In genomic region chr1:71081697-71082080, GRCh38 we compare ENCODE assay signal across 8 cellular contexts. TPM values are rescaled to one million over a fixed set of nuclear protein-coding genes. Genes with fewer than 3 reads are reported as not detected.
A peak's percentile ranks its signal among the peaks of the same experiment; 100 is the strongest.
DNase-seq lines count a peak whose midpoint lies in the region; ATAC-seq lines count a peak whose summit lies in the region.

No MANE protein-coding gene starts in this region.

- intact Hi-C loops in Right ventricle myocardium superior (cut with DNase I) (no loop called here), left cardiac atrium (cut with DNase I) (no loop called here)

- H3K36me3 Mint-ChIP-seq in activated naive CD4-positive, alpha-beta T cell treated with anti-CD3 and anti-CD28 coated beads, Interleukin-2, amount 50 U/mL, for 72 hours = peaks cover 12 to 26% of the 10 kb centered on the region in 2 donors
- peaks cover 0 to 10% (median 6%) of the 10 kb centered on the region in 3 donors for H3K36me3 Mint-ChIP-seq in immature natural killer cell
- peaks cover 26% of the 10 kb centered on the region for H3K36me3 Mint-ChIP-seq in stimulated activated naive CD8-positive, alpha-beta T cell treated with anti-CD3 and anti-CD28 coated beads, Interleukin-15, Interleukin-2, amounts not matched to agents 100 ng/mL and 50 ng/mL, for 24 hours (ENCODE audit: low read depth)

- DNase-seq in Right ventricle myocardium superior = peak; percentile 52
- no peak for DNase-seq in left cardiac atrium
- peak in 1 of 2 donors; percentile 4 for DNase-seq in activated naive CD4-positive, alpha-beta T cell treated with anti-CD3 and anti-CD28 coated beads, Interleukin-2, amount 50 U/mL, for 72 hours (ENCODE audit: low spot score in 2 of 2)
- DNase-seq in immature natural killer cell = no peak
- no peak for DNase-seq in NCI-H2171 treated with DMSO at 0.1 percent for 48 hours (lab: John Stamatoyannopoulos, UW)
- DNase-seq in RPMI8226 = no peak

- H3K27me3 Mint-ChIP-seq in immature natural killer cell (ENCODE audit: low read depth in 3 of 3) = peaks cover 5 to 14% (median 5%) of the 10 kb centered on the region in 3 donors
- peaks cover 10% of the 10 kb centered on the region for H3K27me3 Mint-ChIP-seq in stimulated activated naive CD8-positive, alpha-beta T cell treated with anti-CD3 and anti-CD28 coated beads, Interleukin-15, Interleukin-2, amounts not matched to agents 100 ng/mL and 50 ng/mL, for 24 hours

- H3K9me3 Mint-ChIP-seq in activated naive CD4-positive, alpha-beta T cell treated with anti-CD3 and anti-CD28 coated beads, Interleukin-2, amount 50 U/mL, for 72 hours = peaks cover 5 to 6% of the 10 kb centered on the region in 2 donors
- peaks cover 0 to 3% (median 0%) of the 10 kb centered on the region in 6 donors for H3K9me3 Mint-ChIP-seq in immature natural killer cell
- no peaks in the 10 kb centered on the region for H3K9me3 Mint-ChIP-seq in stimulated activated naive CD8-positive, alpha-beta T cell treated with anti-CD3 and anti-CD28 coated beads, Interleukin-15, Interleukin-2, amounts not matched to agents 100 ng/mL and 50 ng/mL, for 24 hours

- ATAC-seq in Right ventricle myocardium superior (ENCODE audit: poor library complexity) (no peak), left cardiac atrium (no peak), HG03432 (IDR thresholded peaks at IDR 0.05; ENCODE audit: unreplicated experiment) (no peak)
- no peak for ATAC-seq in activated naive CD4-positive, alpha-beta T cell treated with anti-CD3 and anti-CD28 coated beads, Interleukin-2, amount 50 U/mL, for 72 hours

- peak overlapping the region; percentile 84 to 98 for H3K27ac Mint-ChIP-seq in activated naive CD4-positive, alpha-beta T cell treated with anti-CD3 and anti-CD28 coated beads, Interleukin-2, amount 50 U/mL, for 72 hours
- H3K27ac Mint-ChIP-seq in immature natural killer cell = peak overlapping the region; percentile 76 to 99 (median 86)
- H3K27ac Mint-ChIP-seq in stimulated activated naive CD8-positive, alpha-beta T cell treated with anti-CD3 and anti-CD28 coated beads, Interleukin-15, Interleukin-2, amounts not matched to agents 100 ng/mL and 50 ng/mL, for 24 hours = peak overlapping the region; percentile 87

- H3K4me1 Mint-ChIP-seq in immature natural killer cell = peaks cover 23 to 48% of the 10 kb centered on the region in 2 donors
- peaks cover 28% of the 10 kb centered on the region for H3K4me1 Mint-ChIP-seq in stimulated activated naive CD8-positive, alpha-beta T cell treated with anti-CD3 and anti-CD28 coated beads, Interleukin-15, Interleukin-2, amounts not matched to agents 100 ng/mL and 50 ng/mL, for 24 hours (ENCODE audit: low read depth)

- peak overlapping the region; percentile 72 to 100 (median 98) for H3K4me3 Mint-ChIP-seq in immature natural killer cell
- H3K4me3 Mint-ChIP-seq in stimulated activated naive CD8-positive, alpha-beta T cell treated with anti-CD3 and anti-CD28 coated beads, Interleukin-15, Interleukin-2, amounts not matched to agents 100 ng/mL and 50 ng/mL, for 24 hours = peak overlapping the region; percentile 99

RNA-seq across cellular contexts. Expression of gene ZRANB2, which starts 0.9 kb away (rescaled TPM):
- 46.0 TPM for total RNA-seq in Right ventricle myocardium superior
- total RNA-seq in left cardiac atrium = 10 to 100 TPM; 49.2 to 54.5 TPM
- 100 to 1,000 TPM; 103 to 120 TPM for total RNA-seq in activated naive CD4-positive, alpha-beta T cell treated with anti-CD3 and anti-CD28 coated beads, Interleukin-2, amount 50 U/mL, for 72 hours
- 10 to 100 TPM; 17.0 to 53.8 (median 47.2) TPM for polyA plus RNA-seq in immature natural killer cell

RNA-seq across cellular contexts. Expression of gene PTGER3, which starts 34.1 kb away (rescaled TPM):
- total RNA-seq in Right ventricle myocardium superior (1.3 TPM), left cardiac atrium (10 to 100 TPM; 14.9 to 22.6 TPM)
- under 1 TPM in 1 of 2 donors, not detected in 1; 0.18 TPM for total RNA-seq in activated naive CD4-positive, alpha-beta T cell treated with anti-CD3 and anti-CD28 coated beads, Interleukin-2, amount 50 U/mL, for 72 hours
- polyA plus RNA-seq in immature natural killer cell = not detected
